Comparison of ENCODE assay signal across 8 cellular contexts in the genomic region with DNA sequence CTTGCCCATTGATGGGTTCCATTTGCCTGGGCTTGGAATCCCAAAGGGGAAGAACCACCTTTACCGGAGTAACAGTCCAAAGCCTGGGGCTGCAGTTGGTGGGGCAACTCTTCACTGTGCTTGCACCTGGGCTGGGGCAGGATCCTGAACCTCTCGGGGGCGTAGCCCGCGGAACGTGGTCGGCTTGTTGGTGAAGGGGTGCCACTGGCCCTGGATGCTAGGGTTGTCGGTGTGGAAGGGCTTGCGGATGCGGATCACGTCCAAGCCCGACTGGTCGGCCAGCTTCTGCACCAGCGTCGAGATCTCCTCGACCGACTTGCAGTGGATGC. TPM values are rescaled to one million over a fixed set of nuclear protein-coding genes. Genes with fewer than 3 reads are reported as not detected.
DNase-seq lines count a peak whose midpoint lies in the region; ATAC-seq and TF ChIP-seq lines count a peak whose summit lies in the region.

No MANE protein-coding gene starts in this region.

- no peaks in the 10 kb centered on the region for H3K9me3 Mint-ChIP-seq in nephron

- no peaks in the 10 kb centered on the region for H3K9me3 ChIP-seq in BLaER1 treated with 17β-estradiol and CSF1 and Interleukin-3, amounts not matched to agents 10 nM and 100 nM (replicated peaks in 1 of 11)
- H3K9me3 ChIP-seq in MG63: no peaks in the 10 kb centered on the region
- no peaks in the 10 kb centered on the region for H3K9me3 ChIP-seq in effector memory CD4-positive, alpha-beta T cell (ENCODE audit: control insufficient read depth, low read length)

- H3K36me3 Mint-ChIP-seq in nephron (ENCODE audit: low read depth): peaks cover 32% of the 10 kb centered on the region

- no peak for ATAC-seq in HG03571 (IDR thresholded peaks at IDR 0.05; ENCODE audit: unreplicated experiment)

- no peak for TF ChIP-seq CTCF in nephron (IDR thresholded peaks at IDR 0.05; ENCODE audit: unreplicated experiment in 3 of 3)

- H3K4me1 Mint-ChIP-seq in nephron: peaks cover 18% of the 10 kb centered on the region

- H3K4me3 Mint-ChIP-seq in nephron: peak overlapping the region; percentile 91 to 94 (median 93)

- H3K4me3 ChIP-seq in BLaER1 treated with 17β-estradiol and CSF1 and Interleukin-3, amounts not matched to agents 10 nM and 100 nM: peak overlapping the region; percentile 76 to 95 (median 86)
- H3K4me3 ChIP-seq in MG63: peak overlapping the region; percentile 100
- peak overlapping the region; percentile 94 for H3K4me3 ChIP-seq in effector memory CD4-positive, alpha-beta T cell (ENCODE audit: insufficient read depth, low read depth, low read length, poor library complexity, severe bottlenecking)

- no peaks in the 10 kb centered on the region for H3K27me3 Mint-ChIP-seq in nephron (ENCODE audit: low read depth)

- no peaks in the 10 kb centered on the region for H3K27me3 ChIP-seq in BLaER1 treated with 17β-estradiol and CSF1 and Interleukin-3, amounts not matched to agents 10 nM and 100 nM
- H3K27me3 ChIP-seq in MG63: no peaks in the 10 kb centered on the region
- H3K27me3 ChIP-seq in effector memory CD4-positive, alpha-beta T cell (replicated peaks; ENCODE audit: control insufficient read depth, insufficient read depth, low read length, poor library complexity, severe bottlenecking): no peaks in the 10 kb centered on the region

- peak overlapping the region; percentile 75 to 95 (median 84) for H3K27ac Mint-ChIP-seq in nephron

- H3K9ac ChIP-seq in BLaER1 treated with 17β-estradiol and CSF1 and Interleukin-3, amounts not matched to agents 10 nM and 100 nM: peak overlapping the region; percentile 78 to 88 (median 84)

- peaks cover 39 to 50% (median 45%) of the 10 kb centered on the region in 10 experiments for H3K4me1 ChIP-seq in BLaER1 treated with 17β-estradiol and CSF1 and Interleukin-3, amounts not matched to agents 10 nM and 100 nM
- peaks cover 17% of the 10 kb centered on the region for H3K4me1 ChIP-seq in effector memory CD4-positive, alpha-beta T cell (ENCODE audit: control insufficient read depth, insufficient read depth, low read length, poor library complexity, severe bottlenecking)

- peak overlapping the region; percentile 38 to 88 (median 77); a peak in 18 of 22 replicates for H3K27ac ChIP-seq in BLaER1 treated with 17β-estradiol and CSF1 and Interleukin-3, amounts not matched to agents 10 nM and 100 nM
- no peak overlapping the region for H3K27ac ChIP-seq in effector memory CD4-positive, alpha-beta T cell (ENCODE audit: insufficient read depth, low read length, poor library complexity, severe bottlenecking)

- DNase-seq in MG63 (no peak), GM03348 (ENCODE audit: low spot score) (no peak), mesenteric fat pad (ENCODE audit: low spot score) (no peak), NCI-H1436 (lab: John Stamatoyannopoulos, UW) (no peak)
- DNase-seq in effector memory CD4-positive, alpha-beta T cell: no peak

- H4K20me1 ChIP-seq in BLaER1 treated with 17β-estradiol and CSF1 and Interleukin-3, amounts not matched to agents 10 nM and 100 nM: peaks cover 0 to 56% (median 34%) of the 10 kb centered on the region in 11 experiments; a peak in 16 of 22 replicates

- peak overlapping the region; percentile 96 to 100 (median 98) for H3K4me2 ChIP-seq in BLaER1 treated with 17β-estradiol and CSF1 and Interleukin-3, amounts not matched to agents 10 nM and 100 nM

- peaks cover 52 to 82% (median 65%) of the 10 kb centered on the region in 11 experiments for H3K36me3 ChIP-seq in BLaER1 treated with 17β-estradiol and CSF1 and Interleukin-3, amounts not matched to agents 10 nM and 100 nM
- peaks cover 47% of the 10 kb centered on the region for H3K36me3 ChIP-seq in MG63
- peaks cover 22% of the 10 kb centered on the region for H3K36me3 ChIP-seq in effector memory CD4-positive, alpha-beta T cell (ENCODE audit: control insufficient read depth, insufficient read depth, low read length)

RNA-seq across cellular contexts. Expression of a gene that starts 0.7 kb away (rescaled TPM):
- total RNA-seq in MG63 (2014; rRNA removed; shearing (Covaris generic); ENCODE audit: low replicate concordance): 85.9 and 134 TPM in 2 replicates
- 61.7 TPM for total RNA-seq in mesenteric fat pad

RNA-seq across cellular contexts. Expression of a gene that starts 0.8 kb away (rescaled TPM):
- total RNA-seq in MG63 (2014; rRNA removed; shearing (Covaris generic); ENCODE audit: low replicate concordance): 13.3 and 14.6 TPM in 2 replicates
- 7.5 TPM for total RNA-seq in mesenteric fat pad

RNA-seq across cellular contexts. Expression of a gene that starts 13.0 kb away (rescaled TPM):
- 60.9 and 64.4 TPM in 2 replicates for total RNA-seq in MG63 (2014; rRNA removed; shearing (Covaris generic); ENCODE audit: low replicate concordance)
- 102 TPM for total RNA-seq in mesenteric fat pad

RNA-seq across cellular contexts. Expression of a gene that starts 17.3 kb away (rescaled TPM):
- not detected in 2 replicates for total RNA-seq in MG63 (2014; rRNA removed; shearing (Covaris generic); ENCODE audit: low replicate concordance)
- 1.4 TPM for total RNA-seq in mesenteric fat pad

RNA-seq across cellular contexts. Expression of a gene that starts 44.3 kb away (rescaled TPM):
- 1.4 and 2.5 TPM in 2 replicates for total RNA-seq in MG63 (2014; rRNA removed; shearing (Covaris generic); ENCODE audit: low replicate concordance)
- total RNA-seq in mesenteric fat pad: 0.55 TPM
